ENCODE assay signal across 27 cellular contexts in the genomic region with DNA sequence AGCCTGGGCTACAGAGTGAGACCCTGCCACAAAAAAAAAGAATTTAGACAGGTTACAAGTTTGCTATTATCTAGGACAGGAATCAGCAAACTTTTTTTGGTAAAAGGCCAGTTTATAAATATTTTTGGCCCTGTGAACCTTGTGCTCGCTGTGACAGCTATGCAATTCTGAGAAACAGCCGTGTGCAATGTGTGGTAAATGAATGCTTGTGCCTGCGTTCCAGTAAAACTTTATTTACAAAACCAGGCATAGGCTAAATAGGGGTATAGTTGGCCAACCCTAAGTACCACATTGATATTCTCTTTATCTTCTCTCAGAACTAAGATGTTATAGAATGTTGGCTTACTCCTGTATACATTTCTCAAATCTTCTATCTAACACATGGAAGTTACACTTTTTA.
"Had no signal": no experiment of that assay in that cellular context is flagged by ENCODE, and none has a peak within 500 bp of the region (broad histone marks: within the 10 kb centered on the region; RNA-seq: fewer than 3 reads in every experiment).

No MANE protein-coding gene starts in this region.

- H3K36me3 ChIP-seq: prostate gland had no signal

- H3K27ac ChIP-seq: heart right ventricle, hepatocyte, pancreas, sigmoid colon, spleen, suprapubic skin, thoracic aorta, tibial artery, upper lobe of right lung had no signal

- ATAC-seq: heart right ventricle; mucosa of descending colon; naive thymus-derived CD4-positive, alpha-beta T cell; natural killer cell treated with Interleukin-12 subunit alpha and Interleukin-12 subunit beta and Interleukin-15 and Interleukin-18, amount 100 ng/mL, for 72 hours; pancreas; right cardiac atrium; stimulated activated effector memory CD8-positive, alpha-beta T cell treated with anti-CD3 and anti-CD28 coated beads, Interleukin-12 subunit alpha, Interleukin-12 subunit beta, amount 100 ng/mL, for 72 hours; upper lobe of right lung had no signal

- H3K4me1 ChIP-seq: heart right ventricle, pancreas, prostate gland, sigmoid colon, spleen, suprapubic skin, tibial artery, upper lobe of right lung had no signal

- FAIRE-seq: pancreas, small intestine, urothelium cell line had no signal

- DNase-seq: heart right ventricle; islet precursor cell; midbrain; mucosa of descending colon; naive thymus-derived CD4-positive, alpha-beta T cell; pancreas; posterior cingulate gyrus; retina; right cardiac atrium; sigmoid colon; small intestine; spleen; stimulated activated CD4-positive, alpha-beta T cell treated with anti-CD3 and anti-CD28 coated beads, Interleukin-4, amount 100 ng/mL, for 24 hours; stimulated activated naive CD4-positive, alpha-beta T cell; tibial artery; trophoblast cell; upper lobe of right lung had no signal

- H3K4me3 ChIP-seq: heart right ventricle, hepatocyte, lung, mucosa of descending colon, pancreas, prostate gland, sigmoid colon, spleen, suprapubic skin, thoracic aorta, tibial artery, upper lobe of right lung had no signal

- H3K9me3 Mint-ChIP-seq: memory B cell; naive thymus-derived CD4-positive, alpha-beta T cell; natural killer cell treated with Interleukin-12 subunit alpha and Interleukin-12 subunit beta and Interleukin-15 and Interleukin-18, amount 100 ng/mL, for 72 hours; stimulated activated effector memory CD8-positive, alpha-beta T cell treated with anti-CD3 and anti-CD28 coated beads, Interleukin-12 subunit alpha, Interleukin-12 subunit beta, amount 100 ng/mL, for 72 hours; stimulated activated naive CD8-positive, alpha-beta T cell treated with anti-CD3 and anti-CD28 coated beads, Interleukin-15, Interleukin-2, amounts not matched to agents 100 ng/mL and 50 ng/mL, for 24 hours had no signal

- H3K9me3 ChIP-seq: heart right ventricle, mucosa of descending colon, pancreas, prostate gland, sigmoid colon, spleen, suprapubic skin, thoracic aorta, tibial artery, upper lobe of right lung had no signal

- H3K27ac Mint-ChIP-seq: memory B cell; stimulated activated naive CD8-positive, alpha-beta T cell treated with anti-CD3 and anti-CD28 coated beads, Interleukin-15, Interleukin-2, amounts not matched to agents 100 ng/mL and 50 ng/mL, for 24 hours had no signal

- H3K4me3 Mint-ChIP-seq: memory B cell; naive thymus-derived CD4-positive, alpha-beta T cell; natural killer cell treated with Interleukin-12 subunit alpha and Interleukin-12 subunit beta and Interleukin-15 and Interleukin-18, amount 100 ng/mL, for 72 hours; stimulated activated effector memory CD8-positive, alpha-beta T cell treated with anti-CD3 and anti-CD28 coated beads, Interleukin-12 subunit alpha, Interleukin-12 subunit beta, amount 100 ng/mL, for 72 hours; stimulated activated naive CD8-positive, alpha-beta T cell treated with anti-CD3 and anti-CD28 coated beads, Interleukin-15, Interleukin-2, amounts not matched to agents 100 ng/mL and 50 ng/mL, for 24 hours had no signal

- H3K4me2 ChIP-seq: hepatocyte had no signal

- H3K27me3 ChIP-seq: heart right ventricle, hepatocyte, pancreas, sigmoid colon, spleen, suprapubic skin, tibial artery, upper lobe of right lung had no signal

- H2AFZ ChIP-seq: hepatocyte had no signal

- H3K27me3 Mint-ChIP-seq: memory B cell; naive thymus-derived CD4-positive, alpha-beta T cell; natural killer cell treated with Interleukin-12 subunit alpha and Interleukin-12 subunit beta and Interleukin-15 and Interleukin-18, amount 100 ng/mL, for 72 hours; stimulated activated naive CD8-positive, alpha-beta T cell treated with anti-CD3 and anti-CD28 coated beads, Interleukin-15, Interleukin-2, amounts not matched to agents 100 ng/mL and 50 ng/mL, for 24 hours had no signal

- H3K4me1 Mint-ChIP-seq: naive thymus-derived CD4-positive, alpha-beta T cell; stimulated activated effector memory CD8-positive, alpha-beta T cell treated with anti-CD3 and anti-CD28 coated beads, Interleukin-12 subunit alpha, Interleukin-12 subunit beta, amount 100 ng/mL, for 72 hours had no signal
